12 cellular contexts compared by ENCODE assay signal in genomic region chr1:201499795-201500669, GRCh38. TPM values are rescaled to one million over a fixed set of nuclear protein-coding genes. Genes with fewer than 3 reads are reported as not detected.
DNase-seq lines count a peak whose midpoint lies in the region; ATAC-seq and TF ChIP-seq lines count a peak whose summit lies in the region.
"Had no signal": no experiment of that assay in that cellular context is flagged by ENCODE, and none has a peak within 500 bp of the region (broad histone marks: within the 10 kb centered on the region; RNA-seq: fewer than 3 reads in every experiment).

No MANE protein-coding gene starts in this region.

- H3K4ac ChIP-seq in trophoblast cell (ENCODE audit: low read depth, low read length): peak overlapping the region; percentile 35

- no peak overlapping the region for H3K23ac ChIP-seq in trophoblast cell (ENCODE audit: low read length)

- peak overlapping the region; percentile 21 for H2AK5ac ChIP-seq in trophoblast cell (ENCODE audit: low read length)

- H4K8ac ChIP-seq in trophoblast cell (ENCODE audit: low read depth, low read length): peak overlapping the region; percentile 59

- H3K79me2 ChIP-seq in ACC112 (ENCODE audit: control insufficient read depth, insufficient read depth, low read length, unreplicated experiment) (peaks cover 92% of the 10 kb centered on the region), trophoblast cell (ENCODE audit: control insufficient read depth, insufficient read depth, low read length, poor library complexity) (peaks cover 36% of the 10 kb centered on the region)

- H3K27ac ChIP-seq in ACC112 (ENCODE audit: low read depth, low read length): peak overlapping the region; percentile 67
- peak overlapping the region in 3 of 4 donors; percentile 3 to 53 (median 25) for H3K27ac ChIP-seq in body of pancreas
- H3K27ac ChIP-seq in trophoblast cell (ENCODE audit: low read depth, low read length): peak overlapping the region; percentile 11

- H3K18ac ChIP-seq in trophoblast cell (ENCODE audit: low read length): peak overlapping the region; percentile 21

- intact Hi-C loops in body of pancreas (cut with DNase I) (no loop called here), left ventricle myocardium superior (cut with micrococcal nuclease) (no loop called here)

- H2AFZ ChIP-seq in ACC112 (ENCODE audit: low read length, unreplicated experiment) (no peak overlapping the region), trophoblast cell (ENCODE audit: insufficient read depth, low read length, poor library complexity) (peak overlapping the region; percentile 6)

- H3K27me3 ChIP-seq in ACC112 (ENCODE audit: insufficient read depth, low read length): no peaks in the 10 kb centered on the region
- H3K27me3 ChIP-seq in body of pancreas: no peaks in the 10 kb centered on the region
- no peaks in the 10 kb centered on the region for H3K27me3 ChIP-seq in trophoblast cell (ENCODE audit: insufficient read depth, low read length)
- H3K27me3 ChIP-seq: pancreas had no signal

- peaks cover 70% of the 10 kb centered on the region for H3K4me1 ChIP-seq in ACC112 (ENCODE audit: control insufficient read depth, insufficient read depth, low read length, unreplicated experiment)
- peaks cover 69% of the 10 kb centered on the region for H3K4me1 ChIP-seq in body of pancreas
- peaks cover 43 to 47% of the 10 kb centered on the region in 2 experiments for H3K4me1 ChIP-seq in trophoblast cell (ENCODE audit: control insufficient read depth in 1 of 2, insufficient read depth in 2 of 2, low read length in 2 of 2)

- in situ Hi-C loops in GM13977 (cut with MboI; ENCODE audit: low pct_unique_long_range_greater_than_20kb, low sequenced_read_pairs, unreplicated experiment): no loop called here

- peak overlapping the region; percentile 39 for H2BK5ac ChIP-seq in trophoblast cell (ENCODE audit: low read depth, low read length, poor library complexity)

- no peak overlapping the region for H3K9ac ChIP-seq in trophoblast cell (ENCODE audit: low read length)

- H3K9me3 ChIP-seq in body of pancreas (no peaks in the 10 kb centered on the region), trophoblast cell (ENCODE audit: insufficient read depth, low read depth, low read length) (peaks cover 2% of the 10 kb centered on the region)
- H3K9me3 ChIP-seq: pancreas had no signal

- ATAC-seq in body of pancreas (no peak), left ventricle myocardium superior (peak; percentile 61), HG03565 (IDR thresholded peaks at IDR 0.05; ENCODE audit: unreplicated experiment) (no peak), HG02610 (IDR thresholded peaks at IDR 0.05; ENCODE audit: unreplicated experiment) (no peak)
- ATAC-seq: pancreas had no signal

- DNase-seq in body of pancreas: no peak
- peak; percentile 58 for DNase-seq in left ventricle myocardium superior
- DNase-seq in trophoblast cell: no peak
- DNase-seq in NCI-H2107 (lab: John Stamatoyannopoulos, UW): no peak
- no peak for DNase-seq in GM13977 (ENCODE audit: low spot score)
- DNase-seq: activated T-cell treated with anti-CD3 and anti-CD28 coated beads for 4 hours, erythroblast, NCI-H2171, pancreas had no signal

- 80 to 85% methylated on average over 6 to 8 of the region's 8 CpGs for WGBS in body of pancreas, 2 donors
- WGBS in trophoblast cell (ENCODE audit: extremely low coverage, insufficient coverage, insufficient read length): no CpG with 5 or more reads among the region's 8 CpGs

- H3K36me3 ChIP-seq in ACC112 (ENCODE audit: insufficient read depth, low read length) (peaks cover 19% of the 10 kb centered on the region; the same call in 1 of the 2 replicates), body of pancreas (replicated peaks in 1 of 2; ENCODE audit: insufficient read depth in 1 of 2, low read depth in 2 of 2) (peaks cover 0 to 2% of the 10 kb centered on the region in 2 donors), trophoblast cell (ENCODE audit: control insufficient read depth in 1 of 2, insufficient read depth in 2 of 2, low read length in 2 of 2) (peaks cover 29 to 40% of the 10 kb centered on the region in 2 experiments)

- no peak for TF ChIP-seq CTCF in body of pancreas (IDR thresholded peaks at IDR 0.05)
- TF ChIP-seq CTCF in GM13977 (IDR thresholded peaks at IDR 0.05; ENCODE audit: extremely low read depth, insufficient read depth, missing control alignments): no peak

- peak overlapping the region; percentile 88 for H4K91ac ChIP-seq in trophoblast cell (ENCODE audit: low read depth, low read length)

- peak overlapping the region; percentile 0 for H3K4me2 ChIP-seq in trophoblast cell (ENCODE audit: low read length)

- peak overlapping the region; percentile 5; the same call in 1 of the 2 replicates for H3K4me3 ChIP-seq in ACC112 (ENCODE audit: low read depth, low read length)
- H3K4me3 ChIP-seq in body of pancreas: no peak overlapping the region
- no peak overlapping the region for H3K4me3 ChIP-seq in trophoblast cell (ENCODE audit: low read depth, low read length)
- H3K4me3 ChIP-seq: pancreas had no signal

- no peak overlapping the region for H4K12ac ChIP-seq in trophoblast cell (ENCODE audit: low read depth, low read length)

- peak overlapping the region; percentile 47 for H2BK12ac ChIP-seq in trophoblast cell (ENCODE audit: low read length)

- peak overlapping the region; percentile 55 for H2BK120ac ChIP-seq in trophoblast cell (ENCODE audit: insufficient read depth, low read length, poor library complexity)

- no peak for TF ChIP-seq POLR2A in body of pancreas (IDR thresholded peaks at IDR 0.05)

- H3K14ac ChIP-seq in trophoblast cell (ENCODE audit: low read length): peak overlapping the region; percentile 45

- peaks cover 51% of the 10 kb centered on the region for H3K79me1 ChIP-seq in trophoblast cell (ENCODE audit: low read length)

RNA-seq across cellular contexts. Expression of gene CSRP1, which starts 6.9 kb away (rescaled TPM):
- total RNA-seq in body of pancreas (100 to 1,000 TPM; 127 to 245 TPM), left ventricle myocardium superior (41.4 TPM)
- polyA plus RNA-seq in trophoblast cell (2013): 326 and 348 TPM in 2 replicates

RNA-seq across cellular contexts. Expression of gene PHLDA3, which starts 31.0 kb away (rescaled TPM):
- total RNA-seq in body of pancreas (10 to 100 TPM; 25.2 to 48.8 TPM), left ventricle myocardium superior (20.4 TPM)
- 49.4 and 51.1 TPM in 2 replicates for polyA plus RNA-seq in trophoblast cell (2013)

RNA-seq across cellular contexts. Expression of gene NAV1, which starts 38.9 kb away (rescaled TPM):
- total RNA-seq in body of pancreas (10 to 100 TPM; 11.5 to 13.7 TPM), left ventricle myocardium superior (63.3 TPM)
- polyA plus RNA-seq in trophoblast cell (2013): 38.9 and 40.5 TPM in 2 replicates

Comparison
In these comparisons a context has a peak if more than half of its experiments do, and no peak if none do; other contexts are left out.
1. H3K27ac ChIP-seq: peak in every context shown above with its lines; median percentile 67 in ACC112; 25 in body of pancreas; 11 in trophoblast cell.